In the genomic region with DNA sequence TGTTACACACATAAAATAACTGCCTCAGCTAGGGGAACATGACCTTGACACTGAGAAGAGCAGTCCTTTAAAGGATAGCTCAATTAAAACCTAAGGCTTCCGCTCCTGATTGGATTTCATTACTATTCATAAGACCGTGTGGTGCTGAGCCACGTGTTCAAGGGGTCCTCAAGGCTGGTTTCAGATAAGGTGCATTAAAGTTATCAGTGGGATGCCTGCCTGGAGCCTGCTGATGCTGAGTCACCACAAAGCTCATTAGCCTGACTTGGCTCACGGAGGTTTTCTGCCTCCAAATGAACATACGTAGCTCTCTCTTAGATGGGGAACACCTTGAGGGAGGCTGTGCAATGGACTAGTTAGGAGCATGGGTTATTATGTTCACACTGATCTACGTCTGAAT, we compare ENCODE assay signal across 27 cellular contexts.
DNase-seq lines count a peak whose midpoint lies in the region; ATAC-seq and TF ChIP-seq lines count a peak whose summit lies in the region.
"Had no signal": no experiment of that assay in that cellular context is flagged by ENCODE, and none has a peak within 500 bp of the region (broad histone marks: within the 10 kb centered on the region; RNA-seq: fewer than 3 reads in every experiment).

No MANE protein-coding gene starts in this region.

- CTCF ChIA-PET in CD4-positive, alpha-beta T cell (lab: Charles Lee) = no interaction called here

- H3K4me1 Mint-ChIP-seq in CD4-positive, alpha-beta T cell (ENCODE audit: low read depth) = no peaks in the 10 kb centered on the region
- H3K4me1 Mint-ChIP-seq in glutamatergic neuron (ENCODE audit: low read depth, unreplicated experiment) = peaks cover 7% of the 10 kb centered on the region
- H3K4me1 Mint-ChIP-seq: CD8-positive, alpha-beta memory T cell had no signal

- no peak for ATAC-seq in CD4-positive, alpha-beta T cell (ENCODE audit: poor library complexity)
- ATAC-seq in HG02970 (IDR thresholded peaks at IDR 0.05; ENCODE audit: low FRiP score, unreplicated experiment) = no peak
- ATAC-seq: GM12878, heart left ventricle, lower lobe of right lung had no signal

- no peaks in the 10 kb centered on the region for H3K27me3 Mint-ChIP-seq in CD4-positive, alpha-beta T cell
- peaks cover 1% of the 10 kb centered on the region for H3K27me3 Mint-ChIP-seq in glutamatergic neuron (ENCODE audit: unreplicated experiment)
- H3K27me3 Mint-ChIP-seq: CD8-positive, alpha-beta memory T cell had no signal

- no peak for TF ChIP-seq CTCF in CD4-positive, alpha-beta T cell (IDR thresholded peaks at IDR 0.05)
- TF ChIP-seq CTCF in glutamatergic neuron (IDR thresholded peaks at IDR 0.05; ENCODE audit: partially characterized antibody, unreplicated experiment) = no peak

- WGBS in HUES64 = 66% methylated on average over 6 of the region's 6 CpGs

- H3K27ac Mint-ChIP-seq in CD4-positive, alpha-beta T cell = no peak overlapping the region
- no peak overlapping the region for H3K27ac Mint-ChIP-seq in glutamatergic neuron (ENCODE audit: unreplicated experiment)
- H3K27ac Mint-ChIP-seq: activated naive CD4-positive, alpha-beta T cell treated with anti-CD3 and anti-CD28 coated beads for 36 hours had no signal

- DNase-seq in Daoy (ENCODE audit: low read depth) (peak; percentile 42), astrocyte of the hippocampus (ENCODE audit: low read depth, low spot score) (peak; percentile 70), kidney tubule cell (ENCODE audit: low spot score) (peak; percentile 4), GF-D8 (lab: John Stamatoyannopoulos, UW) (no peak), glutamatergic neuron (no peak)
- DNase-seq in CD4-positive, alpha-beta T cell = no peak
- DNase-seq: activated CD4-positive, alpha-beta T cell treated with anti-CD3 and anti-CD28 coated beads for 48 hours; activated naive CD4-positive, alpha-beta T cell treated with anti-CD3 and anti-CD28 coated beads for 36 hours; activated T-cell treated with anti-CD3 and anti-CD28 coated beads, Interleukin-2, amount 50 U/mL, for 48 hours; CD8-positive, alpha-beta memory T cell; central memory CD4-positive, alpha-beta T cell; dermis blood vessel endothelial cell; DMS153; heart left ventricle; lower lobe of right lung; NCI-H1436 treated with DMSO at 0.1 percent for 48 hours; NCI-H2171; NCI-H526 treated with DMSO at 0.1 percent for 48 hours; PC-9; stimulated activated CD4-positive, alpha-beta T cell treated with anti-CD3 and anti-CD28 coated beads, Interleukin-4, amount 100 ng/mL, for 24 hours; stimulated activated naive CD4-positive, alpha-beta T cell treated with Interleukin-2 at 50 U/mL for 16 hours; T-helper 1 cell had no signal

- H3K36me3 ChIP-seq in HUES64 (ENCODE audit: insufficient read depth, low read length) = no peaks in the 10 kb centered on the region
- H3K36me3 ChIP-seq: heart left ventricle, lower lobe of right lung, thoracic aorta had no signal

- peak overlapping the region; percentile 25; the same call in 1 of the 2 replicates for H3K27ac ChIP-seq in HUES64 (ENCODE audit: low read depth, low read length)
- no peak overlapping the region for H3K27ac ChIP-seq in CD4-positive, alpha-beta T cell (ENCODE audit: low read depth, low read length)
- H3K27ac ChIP-seq: heart left ventricle, HL-60, lower lobe of right lung, PC-9, thoracic aorta had no signal

- H3K4me1 ChIP-seq in HUES64 (ENCODE audit: insufficient read depth, low read length) = peaks cover 25% of the 10 kb centered on the region
- H3K4me1 ChIP-seq: heart left ventricle, lower lobe of right lung had no signal

- POLR2A ChIA-PET in CD4-positive, alpha-beta T cell (lab: Charles Lee) = no interaction called here

- no peaks in the 10 kb centered on the region for H3K9me3 ChIP-seq in HUES64 (ENCODE audit: insufficient read depth, low read depth, low read length)
- H3K9me3 ChIP-seq in CD4-positive, alpha-beta T cell (ENCODE audit: control insufficient read depth, low read length) = no peaks in the 10 kb centered on the region
- H3K9me3 ChIP-seq: heart left ventricle, lower lobe of right lung, thoracic aorta had no signal

- H3K27me3 ChIP-seq in HUES64 (ENCODE audit: insufficient read depth, low read length) = no peaks in the 10 kb centered on the region
- H3K27me3 ChIP-seq in CD4-positive, alpha-beta T cell (ENCODE audit: control insufficient read depth, insufficient read depth, low read length) = no peaks in the 10 kb centered on the region
- H3K27me3 ChIP-seq: heart left ventricle had no signal

- no peaks in the 10 kb centered on the region for H3K36me3 Mint-ChIP-seq in CD4-positive, alpha-beta T cell (ENCODE audit: low read depth)
- H3K36me3 Mint-ChIP-seq in glutamatergic neuron (ENCODE audit: unreplicated experiment) = no peaks in the 10 kb centered on the region
- H3K36me3 Mint-ChIP-seq: CD8-positive, alpha-beta memory T cell had no signal

- no peak overlapping the region for H3K4me3 Mint-ChIP-seq in CD4-positive, alpha-beta T cell
- H3K4me3 Mint-ChIP-seq in glutamatergic neuron (ENCODE audit: unreplicated experiment) = no peak overlapping the region
- H3K4me3 Mint-ChIP-seq: activated naive CD4-positive, alpha-beta T cell treated with anti-CD3 and anti-CD28 coated beads for 36 hours; CD8-positive, alpha-beta memory T cell had no signal

- no peak overlapping the region; the same call in 1 of the 2 replicates for H3K4me3 ChIP-seq in HUES64 (ENCODE audit: low read length)
- H3K4me3 ChIP-seq: GM12878, heart left ventricle, lower lobe of right lung, PC-9, thoracic aorta had no signal

- H3K9ac ChIP-seq in HUES64 (ENCODE audit: low read depth, low read length) = no peak overlapping the region

- intact Hi-C loops in CD4-positive, alpha-beta T cell (cut with DNase I, micrococcal nuclease) = no loop called here

- peaks cover 8% of the 10 kb centered on the region for H3K9me3 Mint-ChIP-seq in CD4-positive, alpha-beta T cell
- no peaks in the 10 kb centered on the region for H3K9me3 Mint-ChIP-seq in glutamatergic neuron (ENCODE audit: unreplicated experiment)

Comparison
In these comparisons a context has a peak if more than half of its experiments do, and no peak if none do; other contexts are left out.
1. DNase-seq: peak in Daoy (single experiment), astrocyte of the hippocampus (single experiment) and kidney tubule cell (single experiment); none in CD4-positive, alpha-beta T cell (0 of 10), GF-D8 (single experiment) and glutamatergic neuron (single experiment).